8 cellular contexts compared by ENCODE assay signal in genomic region chr22:50508897-50509296, GRCh38. TPM values are rescaled to one million over a fixed set of nuclear protein-coding genes. Genes with fewer than 3 reads are reported as not detected.
A peak's percentile ranks its signal among the peaks of the same experiment; 100 is the strongest.
DNase-seq lines count a peak whose midpoint lies in the region; TF ChIP-seq lines count a peak whose summit lies in the region.

No MANE protein-coding gene starts in this region.

- H3K36me3 Mint-ChIP-seq in CD8-positive, alpha-beta memory T cell = peaks cover 0 to 33% (median 2%) of the 10 kb centered on the region in 3 donors
- H3K36me3 Mint-ChIP-seq in endothelial cell (ENCODE audit: low read depth, unreplicated experiment) = no peaks in the 10 kb centered on the region

- TF ChIP-seq EP300 in ovary (IDR thresholded peaks at IDR 0.05) = no peak

- H3K27ac Mint-ChIP-seq in CD8-positive, alpha-beta memory T cell = peak overlapping the region; percentile 87 to 100 (median 98)
- H3K27ac Mint-ChIP-seq in endothelial cell (ENCODE audit: unreplicated experiment) = peak overlapping the region; percentile 84

- TSS peak; percentile 82 for BruUV-seq in OCI-LY7 (replicated peaks; lab: Mats Ljungman, UMichigan)

- peaks cover 4% of the 10 kb centered on the region; the same call in 1 of the 2 replicates for H4K20me1 ChIP-seq in OCI-LY7 (ENCODE audit: insufficient read depth, low read length)

- TF ChIP-seq CTCF in OCI-LY7 (conservative IDR thresholded peaks at IDR 0.05; ENCODE audit: low read length) (no peak), endothelial cell (IDR thresholded peaks at IDR 0.05; ENCODE audit: unreplicated experiment) (no peak), ovary (IDR thresholded peaks at IDR 0.05) (no peak)

- no peak for TF ChIP-seq POLR2A in ovary (IDR thresholded peaks at IDR 0.05)

- H3K9me3 Mint-ChIP-seq in CD8-positive, alpha-beta memory T cell = no peaks in the 10 kb centered on the region
- no peaks in the 10 kb centered on the region for H3K9me3 Mint-ChIP-seq in endothelial cell (ENCODE audit: unreplicated experiment)

- no peaks in the 10 kb centered on the region for H3K27me3 ChIP-seq in CD8-positive, alpha-beta memory T cell (ENCODE audit: insufficient read depth, low read length, poor library complexity, severe bottlenecking)
- H3K27me3 ChIP-seq in ovary = no peaks in the 10 kb centered on the region

- no peak overlapping the region for H2AFZ ChIP-seq in OCI-LY7 (ENCODE audit: low read length)

- peak overlapping the region; percentile 55 for H3K4me3 ChIP-seq in CD8-positive, alpha-beta memory T cell (ENCODE audit: low read length)
- H3K4me3 ChIP-seq in OCI-LY7 (ENCODE audit: low read depth, low read length, poor library complexity, severe bottlenecking) = peak overlapping the region; percentile 94
- H3K4me3 ChIP-seq in ovary = peak overlapping the region; percentile 55

- H3K27me3 Mint-ChIP-seq in CD8-positive, alpha-beta memory T cell = peaks cover 0 to 1% of the 10 kb centered on the region in 2 donors
- peaks cover 10% of the 10 kb centered on the region for H3K27me3 Mint-ChIP-seq in endothelial cell (ENCODE audit: unreplicated experiment)

- peaks cover 59% of the 10 kb centered on the region for H3K79me2 ChIP-seq in OCI-LY7 (ENCODE audit: insufficient read depth, low read depth, low read length)

- H3K4me3 Mint-ChIP-seq in CD8-positive, alpha-beta memory T cell = peak overlapping the region; percentile 92 to 97 (median 94)
- peak overlapping the region; percentile 94 for H3K4me3 Mint-ChIP-seq in endothelial cell (ENCODE audit: unreplicated experiment)

- H3K36me3 ChIP-seq in CD8-positive, alpha-beta memory T cell (ENCODE audit: insufficient read depth, low read length) = peaks cover 11% of the 10 kb centered on the region
- peaks cover 40% of the 10 kb centered on the region for H3K36me3 ChIP-seq in OCI-LY7 (ENCODE audit: insufficient read depth, low read length)
- H3K36me3 ChIP-seq in ovary = no peaks in the 10 kb centered on the region

- 4 to 8% (median 7%) methylated on average over 3 of the region's 3 CpGs for WGBS in ovary, 3 donors

- POLR2A ChIA-PET in CD8-positive, alpha-beta memory T cell (lab: Charles Lee) = interaction anchor here (0.6 to 3.3 kb wide), 9 partner anchors 16 to 318 kb away, joined by 3 to 93 read pairs (median 7); partner anchors contain the start of genes KLHDC7B, SCO2 and SYCE3
- POLR2A ChIA-PET in OCI-LY7 (lab: Charles Lee) = interaction anchor here (0.5 to 3.7 kb wide), 6 partner anchors 16 to 82 kb away, joined by 3 to 33 read pairs (median 4); partner anchors contain the start of gene SCO2

- H3K9me3 ChIP-seq in CD8-positive, alpha-beta memory T cell (ENCODE audit: low read length) = no peaks in the 10 kb centered on the region
- H3K9me3 ChIP-seq in OCI-LY7 (ENCODE audit: low read length) (no peaks in the 10 kb centered on the region), ovary (no peaks in the 10 kb centered on the region)

- CTCF ChIA-PET in CD8-positive, alpha-beta memory T cell (lab: Charles Lee) = interaction anchor here (0.9 to 8.7 kb wide), 9 partner anchors 9 to 112 kb away, joined by 3 to 91 read pairs (median 8); partner anchors contain the start of genes SCO2 and SYCE3
- CTCF ChIA-PET in OCI-LY7 (lab: Charles Lee; ENCODE audit: unreplicated experiment) = interaction anchor here (0.9 to 2.3 kb wide), 2 partner anchors 17 to 20 kb away, joined by 5 to 9 read pairs; partner anchors contain the start of gene SCO2

- intact Hi-C loops in OCI-LY7 (cut with micrococcal nuclease; ENCODE audit: unreplicated experiment) (loop anchor here (1.0 to 10.0 kb wide), 4 partner anchors 16 to 264 kb away; partner anchors contain the start of genes CHKB, MAPK11, SCO2 and TUBGCP6), ovary (cut with DNase I) (loop anchor here in 1 of 4 donors (10.0 kb wide), 1 partner anchor 264 kb away; the partner anchor contains the start of gene TUBGCP6)

- H3K4me2 ChIP-seq in OCI-LY7 (ENCODE audit: low read length) = peak overlapping the region; percentile 97

- no peak for DNase-seq in CD8-positive, alpha-beta memory T cell
- DNase-seq in OCI-LY7 (ENCODE audit: low spot score) (no peak), endothelial cell (ENCODE audit: low spot score) (no peak), ovary (no peak), NCI-H146 treated with DMSO at 0.1 percent for 48 hours (lab: John Stamatoyannopoulos, UW; ENCODE audit: unreplicated experiment) (no peak), GM03348 (ENCODE audit: low spot score) (no peak), dermis blood vessel endothelial cell (no peak)
- DNase-seq in activated CD8-positive, alpha-beta memory T cell treated with anti-CD3 and anti-CD28 coated beads, Interleukin-2, amount 50 U/mL, for 4 hours = no peak

- peak overlapping the region; percentile 88 for H3K27ac ChIP-seq in CD8-positive, alpha-beta memory T cell (ENCODE audit: low read depth, low read length)
- peak overlapping the region; percentile 59 for H3K27ac ChIP-seq in OCI-LY7 (ENCODE audit: low read depth, low read length, poor library complexity, severe bottlenecking)
- H3K27ac ChIP-seq in ovary = peak overlapping the region in 1 of 2 donors; percentile 61

- no peaks in the 10 kb centered on the region for H3K9me2 ChIP-seq in OCI-LY7 (ENCODE audit: insufficient read depth, low read length)

- H3K4me1 ChIP-seq in CD8-positive, alpha-beta memory T cell (ENCODE audit: insufficient read depth, low read length) = peaks cover 23% of the 10 kb centered on the region
- H3K4me1 ChIP-seq in OCI-LY7 (ENCODE audit: insufficient read depth, low read length, poor library complexity, severe bottlenecking) = peaks cover 27% of the 10 kb centered on the region
- H3K4me1 ChIP-seq in ovary (ENCODE audit: insufficient read depth) = peaks cover 13% of the 10 kb centered on the region

- peaks cover 17 to 36% (median 19%) of the 10 kb centered on the region in 3 donors for H3K4me1 Mint-ChIP-seq in CD8-positive, alpha-beta memory T cell
- H3K4me1 Mint-ChIP-seq in endothelial cell (ENCODE audit: unreplicated experiment) = peaks cover 20% of the 10 kb centered on the region

RNA-seq across cellular contexts. Expression of gene NCAPH2, which starts 0.9 kb away (rescaled TPM):
- total RNA-seq in CD8-positive, alpha-beta memory T cell = 100 to 1,000 TPM; 155 to 165 TPM
- 36.5 TPM for polyA plus RNA-seq in CD8-positive, alpha-beta memory T cell
- total RNA-seq in OCI-LY7 (2014; rRNA removed; shearing (Covaris generic)) = 129 and 151 TPM in 2 replicates
- total RNA-seq in OCI-LY7 (2022) = 124 and 126 TPM in 2 replicates
- 40.9 TPM for total RNA-seq in endothelial cell (ENCODE audit: unreplicated experiment)
- 10 to 100 TPM; 37.1 to 61.5 (median 53.7) TPM for total RNA-seq in ovary
- polyA plus RNA-seq in ovary = 10 to 100 TPM; 11.5 to 49.0 TPM
- 30.1 and 37.1 TPM in 2 replicates for total RNA-seq in dermis blood vessel endothelial cell

RNA-seq across cellular contexts. Expression of gene LMF2, which starts 1.4 kb away (rescaled TPM):
- total RNA-seq in CD8-positive, alpha-beta memory T cell = 10 to 100 TPM; 88.6 to 89.4 TPM
- polyA plus RNA-seq in CD8-positive, alpha-beta memory T cell = 33.6 TPM
- 37.8 and 50.7 TPM in 2 replicates for total RNA-seq in OCI-LY7 (2014; rRNA removed; shearing (Covaris generic))
- total RNA-seq in OCI-LY7 (2022) (49.2 and 49.8 TPM in 2 replicates), endothelial cell (ENCODE audit: unreplicated experiment) (88.2 TPM), ovary (10 to 100 TPM; 43.6 to 76.6 (median 60.9) TPM), dermis blood vessel endothelial cell (43.7 and 50.9 TPM in 2 replicates)
- polyA plus RNA-seq in ovary = 10 to 100 TPM in 1 of 2 donors, 1 to 10 TPM in 1; 1.5 to 52.3 TPM

RNA-seq across cellular contexts. Expression of gene SCO2, which starts 16.5 kb away (rescaled TPM):
- 1 to 10 TPM; 2.4 to 3.5 TPM for total RNA-seq in CD8-positive, alpha-beta memory T cell
- polyA plus RNA-seq in CD8-positive, alpha-beta memory T cell = 6.5 TPM
- 2.7 and 4.9 TPM in 2 replicates for total RNA-seq in OCI-LY7 (2014; rRNA removed; shearing (Covaris generic))
- total RNA-seq in OCI-LY7 (2022) (3.9 and 4.1 TPM in 2 replicates), endothelial cell (ENCODE audit: unreplicated experiment) (1.1 TPM), ovary (1 to 10 TPM in 2 of 7 donors, under 1 TPM in 2, not detected in 3; 0.73 to 5.1 (median 2.6) TPM), dermis blood vessel endothelial cell (2.3 and 5.6 TPM in 2 replicates)
- polyA plus RNA-seq in ovary = under 1 TPM in 1 of 2 donors, not detected in 1; 0.75 TPM

RNA-seq across cellular contexts. Expression of gene TYMP, which starts 20.9 kb away (rescaled TPM):
- 10 to 100 TPM; 86.1 to 93.6 TPM for total RNA-seq in CD8-positive, alpha-beta memory T cell
- polyA plus RNA-seq in CD8-positive, alpha-beta memory T cell = 17.5 TPM
- total RNA-seq in OCI-LY7 (2014; rRNA removed; shearing (Covaris generic)) = 3.9 and 6.3 TPM in 2 replicates
- total RNA-seq in OCI-LY7 (2022) = 3.8 and 4.0 TPM in 2 replicates
- total RNA-seq in endothelial cell (ENCODE audit: unreplicated experiment) = 6.3 TPM
- total RNA-seq in ovary = 10 to 100 TPM in 5 of 7 donors, 1 to 10 TPM in 2; 6.6 to 72.4 (median 15.9) TPM
- 1 to 10 TPM; 2.7 to 8.4 TPM for polyA plus RNA-seq in ovary
- total RNA-seq in dermis blood vessel endothelial cell = 28.9 and 53.1 TPM in 2 replicates

RNA-seq across cellular contexts. Expression of gene MIOX, which starts 22.2 kb away (rescaled TPM):
- under 1 TPM in 1 of 2 experiments, not detected in 1; 0.31 TPM for total RNA-seq in CD8-positive, alpha-beta memory T cell
- polyA plus RNA-seq in CD8-positive, alpha-beta memory T cell = not detected
- total RNA-seq in OCI-LY7 (2014; rRNA removed; shearing (Covaris generic)) = not detected in 2 replicates
- 0.53 and 0.74 TPM in 2 replicates for total RNA-seq in OCI-LY7 (2022)
- total RNA-seq in endothelial cell (ENCODE audit: unreplicated experiment) = not detected
- under 1 TPM in 1 of 7 donors, not detected in 6; 0.20 TPM for total RNA-seq in ovary
- polyA plus RNA-seq in ovary = not detected
- total RNA-seq in dermis blood vessel endothelial cell = not detected in 2 replicates
